18 cellular contexts compared by ENCODE assay signal in genomic region chr5:170338272-170338671, GRCh38. TPM values are rescaled to one million over a fixed set of nuclear protein-coding genes. Genes with fewer than 3 reads are reported as not detected.
DNase-seq lines count a peak whose midpoint lies in the region; ATAC-seq, FAIRE-seq and TF ChIP-seq lines count a peak whose summit lies in the region.
"Had no signal": no experiment of that assay in that cellular context is flagged by ENCODE, and none has a peak within 500 bp of the region (broad histone marks: within the 10 kb centered on the region; RNA-seq: fewer than 3 reads in every experiment).

No MANE protein-coding gene starts in this region.

- H3K36me3 Mint-ChIP-seq in activated naive CD4-positive, alpha-beta T cell treated with anti-CD3 and anti-CD28 coated beads, Interleukin-2, amount 50 U/mL, for 24 hours: no peaks in the 10 kb centered on the region
- H3K36me3 Mint-ChIP-seq in activated T-helper 1 cell treated with anti-CD3 and anti-CD28 coated beads, Interleukin-12 subunit alpha, Interleukin-12 subunit beta, Interleukin-2, Interleukin-4 antibody, amounts not matched to agents 30 ng/mL and 10 ng/mL and 1 ng/mL, durations not matched to agents 14 hours and 24 hours and 36 hours (ENCODE audit: low read depth): peaks cover 5% of the 10 kb centered on the region

- H3K4ac ChIP-seq in mesendoderm (ENCODE audit: low read depth, low read length): no peak overlapping the region

- TF ChIP-seq POLR2A in GM12891 (IDR thresholded peaks at IDR 0.05; ENCODE audit: low read depth, low read length): no peak

- H3K56ac ChIP-seq in mesendoderm (ENCODE audit: low read length): no peak overlapping the region

- intact Hi-C loops in activated T-helper 1 cell treated with anti-CD3 and anti-CD28 coated beads, Interleukin-12 subunit alpha, Interleukin-12 subunit beta, Interleukin-2, Interleukin-4 antibody, amounts not matched to agents 30 ng/mL and 10 ng/mL and 1 ng/mL, durations not matched to agents 14 hours and 24 hours and 36 hours (cut with micrococcal nuclease): loop anchor here (2.0 to 10.0 kb wide), 2 partner anchors 237 to 533 kb away; no protein-coding TSS in a partner anchor
- intact Hi-C loops in head of caudate nucleus (cut with DNase I): no loop called here

- no CpG with 5 or more reads among the region's 4 CpGs for WGBS in mesendoderm (ENCODE audit: extremely low coverage, insufficient coverage, low lambda C conversion rate)

- no peak overlapping the region for H3K23ac ChIP-seq in mesendoderm (ENCODE audit: low read length)

- H3K27ac Mint-ChIP-seq in activated naive CD4-positive, alpha-beta T cell treated with anti-CD3 and anti-CD28 coated beads, Interleukin-2, amount 50 U/mL, for 24 hours: peak overlapping the region; percentile 73
- peak overlapping the region; percentile 0 for H3K27ac Mint-ChIP-seq in activated T-helper 1 cell treated with anti-CD3 and anti-CD28 coated beads, Interleukin-12 subunit alpha, Interleukin-12 subunit beta, Interleukin-2, Interleukin-4 antibody, amounts not matched to agents 30 ng/mL and 10 ng/mL and 1 ng/mL, durations not matched to agents 14 hours and 24 hours and 36 hours
- H3K27ac Mint-ChIP-seq: HFFc6 had no signal

- peak; percentile 16 for FAIRE-seq in GM12891 (lab: Jason Lieb, UNC)
- FAIRE-seq: A549 had no signal

- H3K9ac ChIP-seq in mesendoderm (ENCODE audit: low read length): no peak overlapping the region

- H3K79me2 ChIP-seq in mesendoderm (ENCODE audit: control insufficient read depth, insufficient read depth, low read length): no peaks in the 10 kb centered on the region

- DNase-seq in activated naive CD4-positive, alpha-beta T cell treated with Interleukin-2 at 50 U/mL for 16 hours: no peak
- DNase-seq in GM12891 (ENCODE audit: insufficient read length, low spot score) (no peak), mesendoderm (no peak), left lobe of liver (ENCODE audit: low spot score) (no peak), head of caudate nucleus (no peak), anterior cingulate cortex (lab: John Stamatoyannopoulos, UW) (no peak)
- DNase-seq in activated T-helper 1 cell treated with anti-CD3 and anti-CD28 coated beads, Interleukin-12 subunit alpha, Interleukin-12 subunit beta, Interleukin-2, Interleukin-4 antibody, amounts not matched to agents 30 ng/mL and 10 ng/mL and 1 ng/mL, durations not matched to agents 14 hours and 24 hours and 36 hours (ENCODE audit: low spot score): no peak
- DNase-seq: HFFc6, NCI-H1417 treated with DMSO at 0.1 percent for 48 hours, NCI-H2029, NCI-H2171 treated with DMSO at 0.1 percent for 48 hours, NCI-H774 had no signal

- H3K4me1 ChIP-seq in mesendoderm (ENCODE audit: control insufficient read depth, low read depth, low read length): peaks cover 15% of the 10 kb centered on the region
- H3K4me1 ChIP-seq: A549 had no signal

- no peaks in the 10 kb centered on the region for H3K9me3 Mint-ChIP-seq in activated naive CD4-positive, alpha-beta T cell treated with anti-CD3 and anti-CD28 coated beads, Interleukin-2, amount 50 U/mL, for 24 hours
- H3K9me3 Mint-ChIP-seq in activated T-helper 1 cell treated with anti-CD3 and anti-CD28 coated beads, Interleukin-12 subunit alpha, Interleukin-12 subunit beta, Interleukin-2, Interleukin-4 antibody, amounts not matched to agents 30 ng/mL and 10 ng/mL and 1 ng/mL, durations not matched to agents 14 hours and 24 hours and 36 hours: no peaks in the 10 kb centered on the region
- H3K9me3 Mint-ChIP-seq: CD14-positive monocyte had no signal

- no peak overlapping the region for H3K4me2 ChIP-seq in mesendoderm (ENCODE audit: low read length)
- H3K4me2 ChIP-seq: A549 had no signal

- no peak overlapping the region for H3K4me3 ChIP-seq in mesendoderm (ENCODE audit: low read length)
- H3K4me3 ChIP-seq: A549 had no signal

- no peak overlapping the region for H3K4me3 Mint-ChIP-seq in activated naive CD4-positive, alpha-beta T cell treated with anti-CD3 and anti-CD28 coated beads, Interleukin-2, amount 50 U/mL, for 24 hours
- H3K4me3 Mint-ChIP-seq in activated T-helper 1 cell treated with anti-CD3 and anti-CD28 coated beads, Interleukin-12 subunit alpha, Interleukin-12 subunit beta, Interleukin-2, Interleukin-4 antibody, amounts not matched to agents 30 ng/mL and 10 ng/mL and 1 ng/mL, durations not matched to agents 14 hours and 24 hours and 36 hours: no peak overlapping the region
- H3K4me3 Mint-ChIP-seq: CD14-positive monocyte, HFFc6 had no signal

- H2AK5ac ChIP-seq in mesendoderm (ENCODE audit: low read length): no peak overlapping the region

- no peak overlapping the region for H2BK120ac ChIP-seq in mesendoderm (ENCODE audit: low read depth, low read length)

- peak overlapping the region; percentile 81 for H3K18ac ChIP-seq in mesendoderm (ENCODE audit: low read length)

- no peak overlapping the region for H4K8ac ChIP-seq in mesendoderm (ENCODE audit: low read depth, low read length)

- no peak overlapping the region for H2BK5ac ChIP-seq in mesendoderm (ENCODE audit: low read length)

- no peak for ATAC-seq in left lobe of liver
- ATAC-seq: A549, Panc1 had no signal

- H3K4me1 Mint-ChIP-seq in activated naive CD4-positive, alpha-beta T cell treated with anti-CD3 and anti-CD28 coated beads, Interleukin-2, amount 50 U/mL, for 24 hours: peaks cover 60% of the 10 kb centered on the region
- peaks cover 20% of the 10 kb centered on the region for H3K4me1 Mint-ChIP-seq in activated T-helper 1 cell treated with anti-CD3 and anti-CD28 coated beads, Interleukin-12 subunit alpha, Interleukin-12 subunit beta, Interleukin-2, Interleukin-4 antibody, amounts not matched to agents 30 ng/mL and 10 ng/mL and 1 ng/mL, durations not matched to agents 14 hours and 24 hours and 36 hours (ENCODE audit: low read depth)

- H3K27ac ChIP-seq in mesendoderm (ENCODE audit: low read depth, low read length): no peak overlapping the region
- H3K27ac ChIP-seq: A549 had no signal

- H3K27me3 Mint-ChIP-seq in activated naive CD4-positive, alpha-beta T cell treated with anti-CD3 and anti-CD28 coated beads, Interleukin-2, amount 50 U/mL, for 24 hours: no peaks in the 10 kb centered on the region
- H3K27me3 Mint-ChIP-seq in activated T-helper 1 cell treated with anti-CD3 and anti-CD28 coated beads, Interleukin-12 subunit alpha, Interleukin-12 subunit beta, Interleukin-2, Interleukin-4 antibody, amounts not matched to agents 30 ng/mL and 10 ng/mL and 1 ng/mL, durations not matched to agents 14 hours and 24 hours and 36 hours (ENCODE audit: insufficient read depth): peaks cover 4% of the 10 kb centered on the region

- no peaks in the 10 kb centered on the region for H3K36me3 ChIP-seq in mesendoderm (ENCODE audit: control insufficient read depth, insufficient read depth, low read length)

- H3K79me1 ChIP-seq in mesendoderm (ENCODE audit: low read length): no peaks in the 10 kb centered on the region

- no peak overlapping the region for H4K5ac ChIP-seq in mesendoderm (ENCODE audit: low read length)

- H2BK15ac ChIP-seq in mesendoderm (replicated peaks; ENCODE audit: low read depth): no peak overlapping the region

- H3K27me3 ChIP-seq in mesendoderm (ENCODE audit: insufficient read depth, low read length, poor library complexity): no peaks in the 10 kb centered on the region

TF ChIP-seq in GM12891, 5 proteins besides CTCF, POLR2A, EP300 and RAD21:
- TF ChIP-seq POLR2AphosphoS5 (IDR thresholded peaks at IDR 0.05; ENCODE audit: low read depth, low read length): no peak
- no peak for TF ChIP-seq POU2F2 (IDR thresholded peaks at IDR 0.05; ENCODE audit: low read depth, low read length)
- TF ChIP-seq PAX5 (IDR thresholded peaks at IDR 0.05; ENCODE audit: insufficient read depth, low read length, severe bottlenecking): no peak
- no peak for TF ChIP-seq SPI1 (IDR thresholded peaks at IDR 0.05; ENCODE audit: low read depth, low read length)
- TF ChIP-seq TAF1 (IDR thresholded peaks at IDR 0.05; ENCODE audit: low read depth, low read length): no peak

RNA-seq across cellular contexts. Expression of gene LCP2, which starts 40.7 kb away (rescaled TPM):
- 31.4 TPM for polyA plus RNA-seq in GM12891 (2012; ENCODE audit: low read depth, missing spikeins)
- 350 and 351 TPM in 2 replicates for total RNA-seq in activated T-helper 1 cell treated with anti-CD3 and anti-CD28 coated beads, Interleukin-12 subunit alpha, Interleukin-12 subunit beta, Interleukin-2, Interleukin-4 antibody, amounts not matched to agents 30 ng/mL and 10 ng/mL and 1 ng/mL, durations not matched to agents 14 hours and 24 hours and 36 hours
- 0.13 TPM for polyA plus RNA-seq in mesendoderm (2013, experiment 1 of 2)
- 0.10 TPM for polyA plus RNA-seq in mesendoderm (2013, experiment 2 of 2)
- 7.3 TPM for total RNA-seq in left lobe of liver
- total RNA-seq: HFFc6, NCI-H460 had no signal
- polyA plus RNA-seq: A549 had no signal

RNA-seq across cellular contexts. Expression of gene KCNMB1, which starts 50.9 kb away (rescaled TPM):
- polyA plus RNA-seq in GM12891 (2012; ENCODE audit: low read depth, missing spikeins): 3.2 TPM
- total RNA-seq in activated T-helper 1 cell treated with anti-CD3 and anti-CD28 coated beads, Interleukin-12 subunit alpha, Interleukin-12 subunit beta, Interleukin-2, Interleukin-4 antibody, amounts not matched to agents 30 ng/mL and 10 ng/mL and 1 ng/mL, durations not matched to agents 14 hours and 24 hours and 36 hours: 0.03 TPM in 1 of 2 replicates, not detected in the other
- 0.48 TPM for polyA plus RNA-seq in mesendoderm (2013, experiment 1 of 2)
- polyA plus RNA-seq in mesendoderm (2013, experiment 2 of 2): 0.42 TPM
- total RNA-seq in left lobe of liver: 0.23 TPM
- total RNA-seq: H4, HFFc6, NCI-H460 had no signal
- polyA plus RNA-seq: A549 had no signal

Comparison
In these comparisons a context has a peak if more than half of its experiments do, and no peak if none do; other contexts are left out.
1. RNA of gene LCP2, which starts 40.7 kb away (total RNA-seq): 350 to 351 TPM in activated T-helper 1 cell treated with anti-CD3 and anti-CD28 coated beads, Interleukin-12 subunit alpha, Interleukin-12 subunit beta, Interleukin-2, Interleukin-4 antibody, amounts not matched to agents 30 ng/mL and 10 ng/mL and 1 ng/mL, durations not matched to agents 14 hours and 24 hours and 36 hours; 7.3 TPM in left lobe of liver (single experiment); every median in the first group is over 10 times any median in the second.